8 cellular contexts compared by ENCODE assay signal in the genomic region with DNA sequence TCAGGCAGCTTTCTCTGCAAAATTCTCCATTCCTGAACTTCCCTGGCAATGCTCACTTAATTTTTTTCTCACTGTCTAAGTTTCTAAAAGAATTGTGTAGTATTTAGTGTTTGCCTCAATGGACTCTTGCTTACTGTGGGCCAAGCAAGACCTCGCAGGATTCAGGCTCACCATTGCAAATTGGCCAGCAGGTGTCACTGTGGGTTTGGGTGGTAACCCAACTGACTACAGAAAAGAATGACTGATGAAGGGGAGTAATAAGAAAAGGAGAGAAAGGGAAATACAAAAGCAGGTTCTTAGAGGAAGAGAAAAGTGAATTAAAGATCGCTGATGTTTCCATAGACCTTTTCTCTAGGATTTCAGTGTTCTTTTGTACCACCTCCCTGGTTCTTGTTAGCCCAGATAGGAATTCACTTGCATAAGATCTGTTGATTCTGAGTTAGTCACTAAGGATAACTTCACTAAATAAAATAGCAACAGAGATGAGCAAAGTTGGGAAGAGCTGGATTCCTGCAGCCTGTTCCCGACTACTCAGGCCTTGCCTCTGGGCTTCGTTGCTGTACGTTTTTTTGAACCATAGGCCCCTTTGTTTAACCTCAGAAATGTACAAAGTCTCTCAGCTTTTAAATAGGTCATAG.
A peak's percentile ranks its signal among the peaks of the same experiment; 100 is the strongest.
DNase-seq lines count a peak whose midpoint lies in the region; ATAC-seq, FAIRE-seq and TF ChIP-seq lines count a peak whose summit lies in the region.

No MANE protein-coding gene starts in this region.

- DNase-seq in activated CD4-positive, CD25-positive, alpha-beta regulatory T cell treated with anti-CD3 and anti-CD28 coated beads, Interleukin-2, amount 50 U/mL, for 16 hours (ENCODE audit: low read depth, low spot score) = peak; percentile 1
- DNase-seq in NCI-H1694 treated with DMSO at 0.1 percent for 48 hours (lab: John Stamatoyannopoulos, UW) (peak; percentile 84), WTC11 (ENCODE audit: low spot score) (peak; percentile 90), memory B cell (ENCODE audit: low spot score in 2 of 2) (peak; percentile 62 to 66)
- DNase-seq in stimulated activated CD8-positive, alpha-beta memory T cell treated with anti-CD3 and anti-CD28 coated beads, Interleukin-7, amount 100 ng/mL, for 48 hours (ENCODE audit: extremely low read depth in 1 of 2, low read depth in 1 of 2) = peak; percentile 5 to 18

- peak; percentile 81 for FAIRE-seq in endometrium (lab: Jason Lieb, UNC)

- H3K27ac Mint-ChIP-seq in WTC11 (no peak overlapping the region), memory B cell (no peak overlapping the region)

- H3K36me3 Mint-ChIP-seq in WTC11 (no peaks in the 10 kb centered on the region), memory B cell (no peaks in the 10 kb centered on the region)

- H3K4me1 Mint-ChIP-seq in WTC11 (peaks cover 8% of the 10 kb centered on the region; the same call in 1 of the 2 replicates), memory B cell (peaks cover 2% of the 10 kb centered on the region)

- peak; percentile 52; the same call in 1 of the 2 replicates for TF ChIP-seq CTCF in WTC11 (IDR thresholded peaks at IDR 0.05)

- no peaks in the 10 kb centered on the region for H3K27me3 Mint-ChIP-seq in WTC11 (ENCODE audit: low read depth)
- H3K27me3 Mint-ChIP-seq in memory B cell = no peaks in the 10 kb centered on the region

- CTCF ChIA-PET in WTC11 (lab: Charles Lee) = interaction anchor here (0.6 to 3.4 kb wide), 21 partner anchors 14 to 809 kb away, joined by 3 to 36 read pairs (median 3); no protein-coding TSS in a partner anchor

- no peaks in the 10 kb centered on the region for H3K9me3 Mint-ChIP-seq in WTC11
- H3K9me3 Mint-ChIP-seq in memory B cell = no peaks in the 10 kb centered on the region

- H3K4me3 Mint-ChIP-seq in WTC11 (no peak overlapping the region), memory B cell (no peak overlapping the region)

- no peak for ATAC-seq in activated CD4-positive, CD25-positive, alpha-beta regulatory T cell treated with anti-CD3 and anti-CD28 coated beads, Interleukin-2, amount 50 U/mL, for 24 hours
- peak; percentile 84 for ATAC-seq in HG02798 (IDR thresholded peaks at IDR 0.05; ENCODE audit: poor library complexity, unreplicated experiment)
- peak; percentile 97 for ATAC-seq in WTC11
- peak; percentile 62 for ATAC-seq in memory B cell (ENCODE audit: low read depth)

- POLR2A ChIA-PET in WTC11 (lab: Charles Lee) = no interaction called here

TF ChIP-seq in WTC11, 78 proteins besides CTCF, POLR2A, EP300 and RAD21:
- TF ChIP-seq PRRX2 (CRISPR knock-in tag; IDR thresholded peaks at IDR 0.05) (no peak), JUN (CRISPR knock-in tag; IDR thresholded peaks at IDR 0.05) (no peak), FOXP1 (CRISPR knock-in tag; IDR thresholded peaks at IDR 0.05; ENCODE audit: borderline replicate concordance) (no peak), ZNF219 (CRISPR knock-in tag; IDR thresholded peaks at IDR 0.05; ENCODE audit: borderline replicate concordance) (no peak), OVOL2 (CRISPR knock-in tag; IDR thresholded peaks at IDR 0.05; ENCODE audit: borderline replicate concordance) (no peak), ATF1 (CRISPR knock-in tag; IDR thresholded peaks at IDR 0.05) (no peak), ZNF671 (CRISPR knock-in tag; IDR thresholded peaks at IDR 0.05) (no peak), ELF4 (CRISPR knock-in tag; IDR thresholded peaks at IDR 0.05; ENCODE audit: low read depth) (no peak)
- TF ChIP-seq, protein P1, sequence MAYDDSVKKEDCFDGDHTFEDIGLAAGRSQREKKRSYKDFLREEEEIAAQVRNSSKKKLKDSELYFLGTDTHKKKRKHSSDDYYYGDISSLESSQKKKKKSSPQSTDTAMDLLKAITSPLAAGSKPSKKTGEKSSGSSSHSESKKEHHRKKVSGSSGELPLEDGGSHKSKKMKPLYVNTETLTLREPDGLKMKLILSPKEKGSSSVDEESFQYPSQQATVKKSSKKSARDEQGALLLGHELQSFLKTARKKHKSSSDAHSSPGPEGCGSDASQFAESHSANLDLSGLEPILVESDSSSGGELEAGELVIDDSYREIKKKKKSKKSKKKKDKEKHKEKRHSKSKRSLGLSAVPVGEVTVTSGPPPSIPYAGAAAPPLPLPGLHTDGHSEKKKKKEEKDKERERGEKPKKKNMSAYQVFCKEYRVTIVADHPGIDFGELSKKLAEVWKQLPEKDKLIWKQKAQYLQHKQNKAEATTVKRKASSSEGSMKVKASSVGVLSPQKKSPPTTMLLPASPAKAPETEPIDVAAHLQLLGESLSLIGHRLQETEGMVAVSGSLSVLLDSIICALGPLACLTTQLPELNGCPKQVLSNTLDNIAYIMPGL (CRISPR knock-in tag; IDR thresholded peaks at IDR 0.05) = no peak
- TF ChIP-seq, protein P2, sequence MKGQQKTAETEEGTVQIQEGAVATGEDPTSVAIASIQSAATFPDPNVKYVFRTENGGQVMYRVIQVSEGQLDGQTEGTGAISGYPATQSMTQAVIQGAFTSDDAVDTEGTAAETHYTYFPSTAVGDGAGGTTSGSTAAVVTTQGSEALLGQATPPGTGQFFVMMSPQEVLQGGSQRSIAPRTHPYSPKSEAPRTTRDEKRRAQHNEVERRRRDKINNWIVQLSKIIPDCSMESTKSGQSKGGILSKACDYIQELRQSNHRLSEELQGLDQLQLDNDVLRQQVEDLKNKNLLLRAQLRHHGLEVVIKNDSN (CRISPR knock-in tag; IDR thresholded peaks at IDR 0.05) = no peak

Comparison
In these comparisons a context has a peak if more than half of its experiments do, and no peak if none do; other contexts are left out.
1. DNase-seq: peak in every context shown above with its lines; median percentile 90 in WTC11; 84 in NCI-H1694 treated with DMSO at 0.1 percent for 48 hours; 64 in memory B cell; 12 in stimulated activated CD8-positive, alpha-beta memory T cell treated with anti-CD3 and anti-CD28 coated beads, Interleukin-7, amount 100 ng/mL, for 48 hours; 1 in activated CD4-positive, CD25-positive, alpha-beta regulatory T cell treated with anti-CD3 and anti-CD28 coated beads, Interleukin-2, amount 50 U/mL, for 16 hours.
2. ATAC-seq: peak in HG02798 (single experiment), WTC11 (single experiment) and memory B cell (single experiment); none in activated CD4-positive, CD25-positive, alpha-beta regulatory T cell treated with anti-CD3 and anti-CD28 coated beads, Interleukin-2, amount 50 U/mL, for 24 hours (0 of 2).